Comparison of ENCODE assay signal across 10 cellular contexts in the genomic region with DNA sequence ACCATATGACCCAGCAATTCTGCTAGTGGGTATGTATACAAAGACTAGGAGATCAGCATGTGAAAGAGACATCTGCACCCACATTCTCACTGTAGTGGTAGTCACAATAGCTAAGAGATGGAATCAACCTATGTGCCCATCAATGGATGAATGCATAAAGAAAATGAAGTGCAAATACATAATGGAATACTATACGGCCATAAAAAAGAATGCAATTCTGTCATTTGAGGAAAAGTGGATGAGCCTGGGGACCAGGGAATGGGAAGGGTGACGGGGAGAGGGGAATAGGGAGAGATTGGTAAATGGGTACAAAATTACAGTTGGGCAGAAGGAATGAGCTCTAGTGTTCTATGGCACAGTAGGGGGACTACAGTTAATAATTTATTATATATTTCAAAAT. TPM values are rescaled to one million over a fixed set of nuclear protein-coding genes. Genes with fewer than 3 reads are reported as not detected.
"Had no signal": no experiment of that assay in that cellular context is flagged by ENCODE, and none has a peak within 500 bp of the region (broad histone marks: within the 10 kb centered on the region; RNA-seq: fewer than 3 reads in every experiment).

No MANE protein-coding gene starts in this region.

- H3K9ac ChIP-seq: KMS-11 had no signal

- FAIRE-seq: HTR-8/SVneo had no signal

- H2AFZ ChIP-seq: GM23338 had no signal

- H3K4me1 ChIP-seq: HAP-1 had no signal

- H3K27ac ChIP-seq: KMS-11 had no signal

- H3K4me2 ChIP-seq: GM23338, KMS-11 had no signal

- DNase-seq: IMR-90, Karpas-422, KBM-7 had no signal

- H3K36me3 ChIP-seq: HAP-1 had no signal

- ATAC-seq: GM23338, HCT116 had no signal

- H3K4me3 ChIP-seq: GM23338, HAP-1 had no signal

RNA-seq across cellular contexts. Expression of a gene that starts 26.7 kb away (rescaled TPM):
- total RNA-seq: H4, HT-29 had no signal
- polyA plus RNA-seq: GM23338 had no signal
